Comparison of ENCODE assay signal across 21 cellular contexts in the genomic region with DNA sequence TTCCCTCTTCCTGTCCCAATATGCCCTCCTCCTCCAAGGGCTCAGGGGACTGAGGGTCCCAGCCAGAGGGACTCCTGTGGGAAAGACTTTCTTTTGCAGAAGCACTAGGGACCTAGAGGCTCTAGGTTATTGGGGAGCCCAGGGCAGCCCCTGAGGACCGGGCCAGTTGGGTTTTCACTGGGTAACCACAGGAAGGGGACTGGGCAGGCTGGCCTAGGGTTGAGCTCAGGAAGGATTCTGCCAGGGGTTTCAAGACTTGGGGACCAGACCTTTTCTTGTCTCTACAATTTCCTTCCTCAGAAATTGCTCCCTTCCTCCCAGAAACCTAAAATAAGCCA. TPM values are rescaled to one million over a fixed set of nuclear protein-coding genes. Genes with fewer than 3 reads are reported as not detected.
A peak's percentile ranks its signal among the peaks of the same experiment; 100 is the strongest.
DNase-seq lines count a peak whose midpoint lies in the region; ATAC-seq, FAIRE-seq and TF ChIP-seq lines count a peak whose summit lies in the region.
"Had no signal": no experiment of that assay in that cellular context is flagged by ENCODE, and none has a peak within 500 bp of the region (broad histone marks: within the 10 kb centered on the region; RNA-seq: fewer than 3 reads in every experiment).

No MANE protein-coding gene starts in this region.

- TF ChIP-seq EP300 in sigmoid colon (IDR thresholded peaks at IDR 0.05) = no peak

- H3K4me2 ChIP-seq in DND-41 (ENCODE audit: insufficient read depth, low read length) (no peak overlapping the region), endothelial cell of umbilical vein (ENCODE audit: insufficient read depth, low read length) (no peak overlapping the region)

- no peak for DNase-seq in DND-41
- peak; percentile 50 for DNase-seq in RPMI8226
- no peak for DNase-seq in endothelial cell of umbilical vein (ENCODE audit: low read depth, low spot score)
- DNase-seq in sigmoid colon = peak; percentile 59
- no peak for DNase-seq in mucosa of gallbladder (ENCODE audit: low spot score)
- no peak for DNase-seq in DMS53 treated with DMSO at 0.1 percent for 48 hours (lab: John Stamatoyannopoulos, UW; ENCODE audit: unreplicated experiment)
- DNase-seq: activated T-cell treated with anti-CD3 and anti-CD28 coated beads, Interleukin-2, amount 50 U/mL, for 4 hours; KG1; left ventricle myocardium superior; NCI-H2107; stimulated activated naive B cell treated with anti-CD40 and anti-IgM and Interleukin-4, amounts not matched to agents 10 μg/mL and 1 μg/mL and 100 μg/mL, for 72 hours had no signal

- dilution Hi-C loops in endothelial cell of umbilical vein (cut with MboI; ENCODE audit: extremely low pct_ligation_motif_present, low sequenced_read_pairs) = no loop called here

- intact Hi-C loops in endothelial cell of umbilical vein (cut with micrococcal nuclease) = no loop called here
- intact Hi-C loops in sigmoid colon (cut with DNase I) = no loop called here

- no peak for TF ChIP-seq POLR2A in endothelial cell of umbilical vein (IDR thresholded peaks at IDR 0.05; ENCODE audit: low read depth, low read length)
- no peak for TF ChIP-seq POLR2A in sigmoid colon (IDR thresholded peaks at IDR 0.05)

- TF ChIP-seq CTCF in DND-41 (IDR thresholded peaks at IDR 0.05; ENCODE audit: borderline replicate concordance, extremely low read depth, low read length, poor library complexity, severe bottlenecking) (no peak), endothelial cell of umbilical vein (IDR thresholded peaks at IDR 0.05; ENCODE audit: extremely low read depth in 1 of 2, insufficient read depth in 1 of 2, low read depth in 1 of 2, low read length in 2 of 2) (no peak), sigmoid colon (IDR thresholded peaks at IDR 0.05) (no peak)

- FAIRE-seq in endothelial cell of umbilical vein (lab: Jason Lieb, UNC) = no peak
- FAIRE-seq: pancreas, urothelium cell line had no signal

- no peaks in the 10 kb centered on the region for H4K20me1 ChIP-seq in DND-41 (ENCODE audit: insufficient read depth, low read length)
- H4K20me1 ChIP-seq in endothelial cell of umbilical vein (replicated peaks; ENCODE audit: control insufficient read depth, extremely low read depth, insufficient read depth, low read length) = no peaks in the 10 kb centered on the region

- ATAC-seq in DND-41 (ENCODE audit: insufficient read depth, low read depth) (no peak), HG03432 (IDR thresholded peaks at IDR 0.05; ENCODE audit: unreplicated experiment) (no peak)

- peaks cover 14% of the 10 kb centered on the region for H3K4me1 ChIP-seq in DND-41 (ENCODE audit: insufficient read depth, low read length)
- no peaks in the 10 kb centered on the region for H3K4me1 ChIP-seq in endothelial cell of umbilical vein (ENCODE audit: control insufficient read depth, extremely low read depth, insufficient read depth, low read length)
- H3K4me1 ChIP-seq in sigmoid colon = peaks cover 0 to 51% (median 43%) of the 10 kb centered on the region in 4 donors
- H3K4me1 ChIP-seq: pancreas had no signal

- POLR2A ChIA-PET in endothelial cell of umbilical vein (lab: Charles Lee) = no interaction called here

- no peaks in the 10 kb centered on the region for H3K79me2 ChIP-seq in DND-41 (ENCODE audit: insufficient read depth, low read length)
- no peaks in the 10 kb centered on the region for H3K79me2 ChIP-seq in endothelial cell of umbilical vein (ENCODE audit: control insufficient read depth, insufficient read depth, low read length)

- H3K27me3 ChIP-seq in DND-41 (ENCODE audit: insufficient read depth, low read length, poor library complexity) (no peaks in the 10 kb centered on the region), endothelial cell of umbilical vein (ENCODE audit: control insufficient read depth in 2 of 2, insufficient read depth in 2 of 2, low read length in 2 of 2) (no peaks in the 10 kb centered on the region), sigmoid colon (no peaks in the 10 kb centered on the region)
- H3K27me3 ChIP-seq: pancreas, right atrium auricular region, suprapubic skin had no signal

- H2AFZ ChIP-seq in DND-41 (ENCODE audit: low read depth, low read length) = peak overlapping the region; percentile 46; the same call in 1 of the 2 replicates
- peak overlapping the region; percentile 94 for H2AFZ ChIP-seq in endothelial cell of umbilical vein (ENCODE audit: low read depth, low read length)

- H3K9me1 ChIP-seq in endothelial cell of umbilical vein (replicated peaks; ENCODE audit: control insufficient read depth, extremely low read depth, insufficient read depth, low read length) = no peaks in the 10 kb centered on the region

- H3K9ac ChIP-seq in DND-41 (ENCODE audit: low read depth, low read length) (no peak overlapping the region), endothelial cell of umbilical vein (replicated peaks; ENCODE audit: extremely low read depth, insufficient read depth, low read length) (no peak overlapping the region)

- CTCF ChIA-PET in endothelial cell of umbilical vein (lab: Charles Lee) = interaction anchor here (1.7 to 3.2 kb wide), 2 partner anchors 12 to 134 kb away, joined by 8 to 11 read pairs; no protein-coding TSS in a partner anchor

- H3K27ac ChIP-seq in DND-41 (ENCODE audit: low read length) (no peak overlapping the region), endothelial cell of umbilical vein (ENCODE audit: insufficient read depth, low read depth, low read length) (no peak overlapping the region), sigmoid colon (peak overlapping the region in 3 of 4 donors; percentile 37 to 92 (median 83))
- H3K27ac ChIP-seq: pancreas, right atrium auricular region, suprapubic skin had no signal

- H3K9me3 ChIP-seq in DND-41 (ENCODE audit: insufficient read depth, low read length, severe bottlenecking) (no peaks in the 10 kb centered on the region), endothelial cell of umbilical vein (replicated peaks; ENCODE audit: control insufficient read depth, insufficient read depth, low read length) (no peaks in the 10 kb centered on the region), sigmoid colon (no peaks in the 10 kb centered on the region)
- H3K9me3 ChIP-seq: HAP-1, pancreas, right atrium auricular region, suprapubic skin had no signal

- no peaks in the 10 kb centered on the region for H3K36me3 ChIP-seq in DND-41 (ENCODE audit: insufficient read depth, low read length)
- H3K36me3 ChIP-seq in endothelial cell of umbilical vein (ENCODE audit: control insufficient read depth in 2 of 2, extremely low read depth in 1 of 2, insufficient read depth in 2 of 2, low read length in 2 of 2) = no peaks in the 10 kb centered on the region
- no peaks in the 10 kb centered on the region for H3K36me3 ChIP-seq in sigmoid colon
- H3K36me3 ChIP-seq: HAP-1, pancreas, right atrium auricular region, suprapubic skin had no signal

- BruUV-seq in endothelial cell of umbilical vein (replicated peaks; lab: Mats Ljungman, UMichigan) = no TSS peak

- WGBS in sigmoid colon, 2 donors = 83 to 92% methylated on average over 1 of the region's 1 CpG

- no peak overlapping the region for H3K4me3 ChIP-seq in DND-41 (ENCODE audit: low read depth in 1 of 2, low read length in 2 of 2)
- H3K4me3 ChIP-seq in endothelial cell of umbilical vein (replicated peaks in 1 of 3; ENCODE audit: insufficient read depth in 1 of 3, low read depth in 1 of 3, low read length in 3 of 3) = no peak overlapping the region
- no peak overlapping the region for H3K4me3 ChIP-seq in sigmoid colon
- H3K4me3 ChIP-seq: HAP-1, pancreas, right atrium auricular region, suprapubic skin had no signal

TF ChIP-seq in endothelial cell of umbilical vein, 7 proteins besides CTCF, POLR2A, EP300 and RAD21:
- TF ChIP-seq POLR2AphosphoS5 (IDR thresholded peaks at IDR 0.05; ENCODE audit: insufficient read depth, low read depth, low read length) (no peak), FOS (IDR thresholded peaks at IDR 0.05; ENCODE audit: borderline replicate concordance, insufficient read depth, low read length) (no peak), MYC (IDR thresholded peaks at IDR 0.05; ENCODE audit: low read depth, low read length) (no peak), GATA2 (IDR thresholded peaks at IDR 0.05; ENCODE audit: insufficient read depth, insufficient read length, low read depth, low read length) (no peak), JUN (IDR thresholded peaks at IDR 0.05; ENCODE audit: borderline replicate concordance, insufficient read depth, insufficient read length, low read depth) (no peak), EZH2 (IDR thresholded peaks at IDR 0.05; ENCODE audit: borderline replicate concordance, low read depth, low read length, severe bottlenecking) (no peak)
- TF ChIP-seq, protein P1, sequence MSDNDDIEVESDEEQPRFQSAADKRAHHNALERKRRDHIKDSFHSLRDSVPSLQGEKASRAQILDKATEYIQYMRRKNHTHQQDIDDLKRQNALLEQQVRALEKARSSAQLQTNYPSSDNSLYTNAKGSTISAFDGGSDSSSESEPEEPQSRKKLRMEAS (IDR thresholded peaks at IDR 0.05; ENCODE audit: insufficient read depth, insufficient read length) = no peak

RNA-seq across cellular contexts. Expression of a gene that starts 24.4 kb away (rescaled TPM):
- total RNA-seq in endothelial cell of umbilical vein (0.18 and 0.24 TPM in 2 replicates), sigmoid colon (100 to 1,000 TPM in 1 of 4 donors, 10 to 100 TPM in 2, 1 to 10 TPM in 1; 8.2 to 106 (median 35.7) TPM), mucosa of gallbladder (1.8 TPM)
- polyA plus RNA-seq in endothelial cell of umbilical vein (0.02 and 0.04 TPM in 2 replicates), sigmoid colon (10 to 100 TPM in 1 of 3 donors, 1 to 10 TPM in 2; 3.6 to 44.0 (median 6.0) TPM)
- 0.01 TPM in 1 of 2 replicates, not detected in the other for polyA plus RNA-seq in endothelial cell of umbilical vein (2011; cell fraction: cytosol; rRNA removed)
- polyA plus RNA-seq in endothelial cell of umbilical vein (2011; cell fraction: nucleus; rRNA removed) = 0.05 and 0.06 TPM in 2 replicates
- not detected in 2 replicates for polyA plus RNA-seq in endothelial cell of umbilical vein (2012)
- polyA minus RNA-seq in endothelial cell of umbilical vein = 0.05 TPM in 1 of 2 replicates, not detected in the other
- polyA minus RNA-seq in endothelial cell of umbilical vein (2011; cell fraction: cytosol; rRNA and poly(A)+ RNA removed) = 0.41 TPM
- 0.19 TPM in 2 replicates for polyA minus RNA-seq in endothelial cell of umbilical vein (2011; cell fraction: nucleus; rRNA and poly(A)+ RNA removed)
- total RNA-seq: CD8-positive, alpha-beta memory T cell; natural killer cell treated with Interleukin-12 subunit alpha and Interleukin-12 subunit beta and Interleukin-15 and Interleukin-18, amount 100 ng/mL, for 72 hours; T-helper 2 cell treated with Interferon-gamma antibody and Interleukin-4, amounts not matched to agents 100 ng/mL and 5 ng/mL, for 36 hours had no signal
- polyA plus RNA-seq: CD8-positive, alpha-beta memory T cell; keratinocyte had no signal

Comparison
In these comparisons a context has a peak if more than half of its experiments do, and no peak if none do; other contexts are left out.
1. DNase-seq: peak in RPMI8226 (single experiment) and sigmoid colon (single experiment); none in DND-41 (single experiment), endothelial cell of umbilical vein (single experiment), mucosa of gallbladder (single experiment) and DMS53 treated with DMSO at 0.1 percent for 48 hours (single experiment).
2. H3K27ac ChIP-seq: peak in sigmoid colon (3 of 4); none in DND-41 (single experiment) and endothelial cell of umbilical vein (single experiment).